ENCODE assay signal across 31 cellular contexts in genomic region chr10:122802282-122802681, GRCh38.
"Had no signal": no experiment of that assay in that cellular context is flagged by ENCODE, and none has a peak within 500 bp of the region (broad histone marks: within the 10 kb centered on the region; RNA-seq: fewer than 3 reads in every experiment).

No MANE protein-coding gene starts in this region.

- H3K9me3 Mint-ChIP-seq: activated B cell treated with CpG ODN at 0.5 μM for 24 hours; activated CD8-positive, alpha-beta T cell treated with anti-CD3 and anti-CD28 coated beads for 36 hours; activated naive CD4-positive, alpha-beta T cell treated with anti-CD3 and anti-CD28 coated beads for 36 hours; activated naive CD8-positive, alpha-beta T cell treated with anti-CD3 and anti-CD28 coated beads for 36 hours; activated naive CD8-positive, alpha-beta T cell treated with anti-CD3 and anti-CD28 coated beads, Interleukin-2, amount 50 U/mL, for 24 hours; activated T-cell treated with anti-CD3 and anti-CD28 coated beads, Interleukin-2, amount 50 U/mL, for 4 hours; activated T-helper 1 cell treated with anti-CD3 and anti-CD28 coated beads, Interleukin-12 subunit alpha, Interleukin-12 subunit beta, Interleukin-2, Interleukin-4 antibody, amounts not matched to agents 30 ng/mL and 10 ng/mL and 1 ng/mL, durations not matched to agents 14 hours and 24 hours and 36 hours; activated T-helper 2 cell treated with anti-CD3 and anti-CD28 coated beads, Interferon-gamma antibody, Interleukin-2, Interleukin-4, amounts not matched to agents 10 μg/mL and 5 μg/mL and 100 μg/mL, durations not matched to agents 14 hours and 24 hours and 36 hours; central memory CD8-positive, alpha-beta T cell; effector memory CD8-positive, alpha-beta T cell; T-helper 2 cell treated with Interferon-gamma antibody and Interleukin-4, amounts not matched to agents 5 μg/mL and 100 μg/mL, for 36 hours had no signal

- H3K4me3 ChIP-seq: adrenal gland, esophagus squamous epithelium, gastroesophageal sphincter had no signal

- ATAC-seq: activated CD4-positive, CD25-positive, alpha-beta regulatory T cell treated with anti-CD3 and anti-CD28 coated beads, Interleukin-2, amount 50 U/mL, for 24 hours; activated CD8-positive, alpha-beta T cell treated with anti-CD3 and anti-CD28 coated beads for 36 hours; activated naive CD8-positive, alpha-beta T cell treated with anti-CD3 and anti-CD28 coated beads, Interleukin-2, amount 50 U/mL, for 24 hours; activated T-cell treated with anti-CD3 and anti-CD28 coated beads, Interleukin-2, amount 50 U/mL, for 4 hours; effector memory CD8-positive, alpha-beta T cell; gastroesophageal sphincter; T-helper 17 cell had no signal

- H3K4me3 Mint-ChIP-seq: activated B cell treated with CpG ODN at 0.5 μM for 24 hours; activated CD8-positive, alpha-beta T cell treated with anti-CD3 and anti-CD28 coated beads for 36 hours; activated naive CD4-positive, alpha-beta T cell treated with anti-CD3 and anti-CD28 coated beads for 36 hours; activated naive CD4-positive, alpha-beta T cell treated with anti-CD3 and anti-CD28 coated beads, Interleukin-2, amount 50 U/mL, for 24 hours; activated naive CD8-positive, alpha-beta T cell treated with anti-CD3 and anti-CD28 coated beads for 36 hours; activated naive CD8-positive, alpha-beta T cell treated with anti-CD3 and anti-CD28 coated beads, Interleukin-2, amount 50 U/mL, for 24 hours; activated T-cell treated with anti-CD3 and anti-CD28 coated beads, Interleukin-2, amount 50 U/mL, for 4 hours; activated T-helper 1 cell treated with anti-CD3 and anti-CD28 coated beads, Interleukin-12 subunit alpha, Interleukin-12 subunit beta, Interleukin-2, Interleukin-4 antibody, amounts not matched to agents 30 ng/mL and 10 ng/mL and 1 ng/mL, durations not matched to agents 14 hours and 24 hours and 36 hours; central memory CD8-positive, alpha-beta T cell; effector memory CD8-positive, alpha-beta T cell; T-helper 17 cell; T-helper 2 cell treated with Interferon-gamma antibody and Interleukin-4, amounts not matched to agents 5 μg/mL and 100 μg/mL, for 36 hours had no signal

- H3K27ac ChIP-seq: adrenal gland, brain microvascular endothelial cell, epithelial cell of prostate, esophagus squamous epithelium, gastroesophageal sphincter, WERI-Rb-1 had no signal

- H3K27ac Mint-ChIP-seq: activated B cell treated with CpG ODN at 0.5 μM for 24 hours; activated CD8-positive, alpha-beta T cell treated with anti-CD3 and anti-CD28 coated beads for 36 hours; activated naive CD4-positive, alpha-beta T cell treated with anti-CD3 and anti-CD28 coated beads for 36 hours; activated naive CD4-positive, alpha-beta T cell treated with anti-CD3 and anti-CD28 coated beads, Interleukin-2, amount 50 U/mL, for 24 hours; activated naive CD8-positive, alpha-beta T cell treated with anti-CD3 and anti-CD28 coated beads for 36 hours; activated naive CD8-positive, alpha-beta T cell treated with anti-CD3 and anti-CD28 coated beads, Interleukin-2, amount 50 U/mL, for 24 hours; activated T-helper 1 cell treated with anti-CD3 and anti-CD28 coated beads, Interleukin-12 subunit alpha, Interleukin-12 subunit beta, Interleukin-2, Interleukin-4 antibody, amounts not matched to agents 30 ng/mL and 10 ng/mL and 1 ng/mL, durations not matched to agents 14 hours and 24 hours and 36 hours; activated T-helper 2 cell treated with anti-CD3 and anti-CD28 coated beads, Interferon-gamma antibody, Interleukin-2, Interleukin-4, amounts not matched to agents 10 μg/mL and 5 μg/mL and 100 μg/mL, durations not matched to agents 14 hours and 24 hours and 36 hours; effector memory CD8-positive, alpha-beta T cell; T-helper 17 cell; T-helper 2 cell treated with Interferon-gamma antibody and Interleukin-4, amounts not matched to agents 5 μg/mL and 100 μg/mL, for 36 hours had no signal

- H3K9me3 ChIP-seq: adrenal gland, esophagus squamous epithelium, gastroesophageal sphincter had no signal

- DNase-seq: activated B cell treated with CpG ODN at 0.5 μM for 24 hours; activated CD4-positive, alpha-beta T cell treated with anti-CD3 and anti-CD28 coated beads for 48 hours; activated CD4-positive, alpha-beta T cell treated with anti-CD3 and anti-CD28 coated beads, Interleukin-2, amount 50 U/mL, for 1 hour; activated CD4-positive, alpha-beta T cell treated with anti-CD3 and anti-CD28 coated beads, Interleukin-2, amount 50 U/mL, for 48 hours; activated CD8-positive, alpha-beta memory T cell treated with anti-CD3 and anti-CD28 coated beads for 24 hours; activated CD8-positive, alpha-beta T cell treated with anti-CD3 and anti-CD28 coated beads for 36 hours; activated effector memory CD4-positive, alpha-beta T cell treated with anti-CD3 and anti-CD28 coated beads, Interleukin-2, amount 50 U/mL, for 16 hours; activated naive CD4-positive, alpha-beta T cell treated with anti-CD3 and anti-CD28 coated beads for 36 hours; activated naive CD8-positive, alpha-beta T cell treated with anti-CD3 and anti-CD28 coated beads for 36 hours; activated naive CD8-positive, alpha-beta T cell treated with anti-CD3 and anti-CD28 coated beads, Interleukin-2, amount 50 U/mL, for 24 hours; activated T-cell treated with anti-CD3 and anti-CD28 coated beads, Interleukin-2, amount 50 U/mL, for 4 hours; adrenal gland; brain microvascular endothelial cell; cortex of kidney; dermis blood vessel endothelial cell; effector CD4-positive, alpha-beta T cell; effector memory CD8-positive, alpha-beta T cell; esophagus squamous epithelium; foreskin melanocyte; T-helper 1 cell; T-helper 17 cell; T1000; WERI-Rb-1 had no signal

- H3K36me3 Mint-ChIP-seq: activated naive CD4-positive, alpha-beta T cell treated with anti-CD3 and anti-CD28 coated beads, Interleukin-2, amount 50 U/mL, for 24 hours; activated naive CD8-positive, alpha-beta T cell treated with anti-CD3 and anti-CD28 coated beads for 36 hours had no signal

- H3K4me1 ChIP-seq: adrenal gland, esophagus squamous epithelium, gastroesophageal sphincter had no signal

- H3K27me3 ChIP-seq: adrenal gland, brain microvascular endothelial cell, esophagus squamous epithelium had no signal

- H3K36me3 ChIP-seq: adrenal gland, brain microvascular endothelial cell, esophagus squamous epithelium, gastroesophageal sphincter, WERI-Rb-1 had no signal

- H3K4me1 Mint-ChIP-seq: activated B cell treated with CpG ODN at 0.5 μM for 24 hours; activated naive CD4-positive, alpha-beta T cell treated with anti-CD3 and anti-CD28 coated beads, Interleukin-2, amount 50 U/mL, for 24 hours; activated naive CD8-positive, alpha-beta T cell treated with anti-CD3 and anti-CD28 coated beads for 36 hours; activated naive CD8-positive, alpha-beta T cell treated with anti-CD3 and anti-CD28 coated beads, Interleukin-2, amount 50 U/mL, for 24 hours; central memory CD8-positive, alpha-beta T cell; T-helper 17 cell had no signal
